6 cellular contexts compared by ENCODE assay signal in the genomic region with DNA sequence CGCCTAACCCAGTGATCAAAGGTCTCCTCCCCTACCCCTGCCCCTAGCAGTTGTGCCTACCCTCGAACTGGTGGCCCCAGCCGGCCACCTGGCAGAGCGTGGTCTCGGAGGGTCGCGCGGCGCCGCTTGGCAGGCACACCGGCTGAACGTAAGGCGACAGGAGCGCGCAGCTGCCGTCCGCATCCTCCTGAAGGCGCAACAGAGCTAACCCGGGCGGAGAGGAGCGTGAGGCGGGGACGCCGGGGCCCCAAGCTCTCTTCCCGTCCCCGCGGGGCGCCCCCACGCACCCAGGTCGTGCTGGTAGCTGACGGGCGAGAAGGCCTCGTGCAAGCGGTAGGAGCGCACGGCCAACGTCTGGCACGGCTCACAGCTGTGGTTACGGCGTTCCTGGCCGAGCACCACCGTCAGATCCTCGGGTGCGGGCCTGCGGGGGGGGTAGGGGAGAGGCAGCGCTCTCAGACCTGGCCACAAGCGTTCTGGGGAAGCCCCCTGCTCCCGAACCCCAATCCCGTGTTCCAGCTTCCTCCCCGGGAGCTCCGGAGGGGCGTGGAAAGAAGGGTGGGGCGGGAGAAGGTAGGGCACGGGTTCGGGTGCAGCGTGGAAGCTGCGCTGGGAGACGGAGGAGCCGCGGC. TPM values are rescaled to one million over a fixed set of nuclear protein-coding genes. Genes with fewer than 3 reads are reported as not detected.
A peak's percentile ranks its signal among the peaks of the same experiment; 100 is the strongest.
DNase-seq lines count a peak whose midpoint lies in the region; ATAC-seq and TF ChIP-seq lines count a peak whose summit lies in the region.

No MANE protein-coding gene starts in this region.

- TF ChIP-seq EP300 in upper lobe of left lung (IDR thresholded peaks at IDR 0.05) = no peak

- peak; percentile 45 to 60 for DNase-seq in activated CD4-positive, alpha-beta T cell treated with anti-CD3 and anti-CD28 coated beads, Interleukin-2, amount 50 U/mL, for 48 hours
- DNase-seq in upper lobe of left lung (peak in 1 of 2 donors; percentile 89), Kasumi-1 (lab: John Stamatoyannopoulos, UW) (no peak)

- H3K4me1 ChIP-seq in upper lobe of left lung = peaks cover 35 to 51% (median 44%) of the 10 kb centered on the region in 4 donors

- peak; percentile 19 for ATAC-seq in GM18868 (IDR thresholded peaks at IDR 0.05; ENCODE audit: unreplicated experiment)
- peak; percentile 12 for ATAC-seq in HG03159 (IDR thresholded peaks at IDR 0.05; ENCODE audit: unreplicated experiment)
- ATAC-seq in upper lobe of left lung (ENCODE audit: low FRiP score in 2 of 2) = peak in 1 of 2 donors; percentile 6

- no peak for TF ChIP-seq CTCF in upper lobe of left lung (IDR thresholded peaks at IDR 0.05)

- H3K27me3 ChIP-seq in upper lobe of left lung = peaks cover 2 to 51% (median 31%) of the 10 kb centered on the region in 4 donors

- peak overlapping the region in 1 of 4 donors; percentile 59 for H3K27ac ChIP-seq in upper lobe of left lung

- H3K36me3 ChIP-seq in upper lobe of left lung = no peaks in the 10 kb centered on the region

- no peaks in the 10 kb centered on the region for H3K9me3 ChIP-seq in upper lobe of left lung

- WGBS in upper lobe of left lung, 2 donors = 4 to 67% methylated on average over 1 to 38 of the region's 60 CpGs

- no peak for TF ChIP-seq POLR2A in upper lobe of left lung (IDR thresholded peaks at IDR 0.05)

- H3K4me3 ChIP-seq in iPS-11a (ENCODE audit: low read depth, low read length) (peak overlapping the region; percentile 27), upper lobe of left lung (peak overlapping the region; percentile 47 to 65 (median 54))

RNA-seq across cellular contexts. Expression of a gene that starts 2.8 kb away (rescaled TPM):
- total RNA-seq in upper lobe of left lung = not detected

RNA-seq across cellular contexts. Expression of a gene that starts 6.1 kb away (rescaled TPM):
- total RNA-seq in upper lobe of left lung = 1 to 10 TPM in 4 of 6 donors, under 1 TPM in 1, not detected in 1; 0.91 to 7.8 (median 2.1) TPM

RNA-seq across cellular contexts. Expression of a gene that starts 19.1 kb away (rescaled TPM):
- total RNA-seq in upper lobe of left lung = not detected

RNA-seq across cellular contexts. Expression of a gene that starts 23.2 kb away (rescaled TPM):
- total RNA-seq in upper lobe of left lung = 10 to 100 TPM; 26.8 to 85.9 (median 56.6) TPM

RNA-seq across cellular contexts. Expression of a gene that starts 43.3 kb away (rescaled TPM):
- total RNA-seq in upper lobe of left lung = 1 to 10 TPM; 1.6 to 9.2 (median 3.4) TPM

Comparison
In these comparisons a context has a peak if more than half of its experiments do, and no peak if none do; other contexts are left out.
1. DNase-seq: peak in activated CD4-positive, alpha-beta T cell treated with anti-CD3 and anti-CD28 coated beads, Interleukin-2, amount 50 U/mL, for 48 hours (2 of 2); none in Kasumi-1 (0 of 2).